Comparison of ENCODE assay signal across 8 cellular contexts in the genomic region with DNA sequence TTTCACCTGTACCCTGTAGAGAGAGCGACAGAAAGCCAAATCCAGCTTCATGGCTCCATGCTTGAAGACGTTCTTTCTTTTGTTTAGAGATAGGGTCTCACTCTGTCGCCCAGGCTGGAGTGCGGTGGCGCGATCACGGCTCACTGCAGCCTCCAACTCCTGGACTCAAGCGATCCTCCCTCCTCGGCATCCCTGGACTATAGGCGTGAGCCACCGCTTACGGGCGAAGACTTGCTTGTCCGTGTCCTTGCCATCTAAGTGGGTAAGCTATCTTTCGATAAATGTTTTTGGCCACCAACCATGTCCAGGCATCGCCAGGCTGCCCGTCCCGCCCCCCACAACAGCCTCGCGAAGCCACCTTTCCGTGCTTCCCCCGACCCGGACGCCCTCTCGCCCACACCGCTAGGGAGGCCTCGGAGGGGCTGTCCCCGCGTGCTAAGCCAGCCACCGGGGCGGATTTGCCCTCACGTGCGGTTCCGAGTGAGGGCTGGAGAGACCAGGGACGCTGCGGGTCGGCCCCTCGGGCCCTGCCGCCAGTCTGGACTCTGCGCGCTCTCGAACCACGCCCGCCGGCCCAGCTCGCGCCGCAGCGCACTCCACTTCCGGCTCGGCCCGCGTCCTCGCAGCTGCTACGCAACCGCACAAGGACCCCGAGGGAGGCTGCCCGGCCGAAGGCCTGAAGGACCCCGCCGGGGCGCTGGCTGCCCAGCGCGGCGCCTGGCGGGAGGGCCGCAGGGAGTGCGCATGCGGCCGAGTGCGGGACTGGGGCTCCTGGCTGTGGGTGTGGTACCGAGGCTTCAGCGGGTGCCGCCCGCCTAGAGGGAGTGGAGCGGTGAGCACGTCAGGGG. TPM values are rescaled to one million over a fixed set of nuclear protein-coding genes. Genes with fewer than 3 reads are reported as not detected.
A peak's percentile ranks its signal among the peaks of the same experiment; 100 is the strongest.
DNase-seq lines count a peak whose midpoint lies in the region; ATAC-seq and TF ChIP-seq lines count a peak whose summit lies in the region.
"Not testable (repeated sequence)": the region's sequence is repeated elsewhere in the genome, so short reads cannot be mapped to it uniquely, and the experiment has no call there.

A gene (minus strand): TSS at position 604 of the 848 bp plus-strand sequence. CDS start 1,342 bp downstream, outside the sequence.

- H3K9me2 ChIP-seq in SU-DHL-6 (replicated peaks; ENCODE audit: insufficient read depth, low read length), result not testable (repeated sequence)

- H3K4me1 Mint-ChIP-seq in activated naive CD8-positive, alpha-beta T cell treated with anti-CD3 and anti-CD28 coated beads for 36 hours; osteocyte (ENCODE audit: unreplicated experiment): not testable (repeated sequence)

- H3K9me3 ChIP-seq in SU-DHL-6 (ENCODE audit: insufficient read depth, low read length), result not testable (repeated sequence)

- peak; percentile 94 for ATAC-seq in HG02610 (IDR thresholded peaks at IDR 0.05; ENCODE audit: unreplicated experiment)
- peak; percentile 99 for ATAC-seq in Right ventricle myocardium inferior

- peak; percentile 54 for DNase-seq in NCI-H1048 (lab: John Stamatoyannopoulos, UW)
- DNase-seq in activated naive CD8-positive, alpha-beta T cell treated with anti-CD3 and anti-CD28 coated beads for 36 hours, result peak; percentile 91
- peak; percentile 95 for DNase-seq in Right ventricle myocardium inferior (ENCODE audit: missing footprints)
- DNase-seq in osteocyte (ENCODE audit: extremely low spot score, unreplicated experiment), result peak; percentile 97

- peak; percentile 51 for TF ChIP-seq POLR2A in GM10847 (IDR thresholded peaks at IDR 0.05; ENCODE audit: extremely low read depth, insufficient read length)

- not testable (repeated sequence) for H3K9me3 Mint-ChIP-seq in activated naive CD8-positive, alpha-beta T cell treated with anti-CD3 and anti-CD28 coated beads for 36 hours; osteocyte (ENCODE audit: unreplicated experiment)

- H3K36me3 ChIP-seq in SU-DHL-6 (ENCODE audit: low read length), result not testable (repeated sequence)

- H3K9ac ChIP-seq in SU-DHL-6 (ENCODE audit: low read length), result peak within 1 kb of the TSS; percentile 59

- not testable (repeated sequence) for H3K27me3 Mint-ChIP-seq in activated naive CD8-positive, alpha-beta T cell treated with anti-CD3 and anti-CD28 coated beads for 36 hours; osteocyte (ENCODE audit: unreplicated experiment)

- H3K4me3 ChIP-seq in SU-DHL-6 (ENCODE audit: insufficient read depth, low read length, poor library complexity, severe bottlenecking), result peak within 1 kb of the TSS; percentile 48

- not testable (repeated sequence) for H3K79me2 ChIP-seq in SU-DHL-6 (ENCODE audit: insufficient read depth, low read length)

- not testable (repeated sequence) for H2AFZ ChIP-seq in SU-DHL-6 (ENCODE audit: low read depth, low read length, severe bottlenecking)

- not testable (repeated sequence) for H3K27ac ChIP-seq in SU-DHL-6 (ENCODE audit: low read depth, low read length); temporal lobe (ENCODE audit: low read depth, low read length)

- TF ChIP-seq CTCF in SU-DHL-6 (IDR thresholded peaks at IDR 0.05; ENCODE audit: insufficient read depth, low read length, poor library complexity, severe bottlenecking); osteocyte (IDR thresholded peaks at IDR 0.05): not testable (repeated sequence)

- H3F3A ChIP-seq in SU-DHL-6 (ENCODE audit: insufficient read depth), result not testable (repeated sequence)

- intact Hi-C loops in Right ventricle myocardium inferior (cut with DNase I), result not testable (repeated sequence)

- peak within 1 kb of the TSS; percentile 83 for H3K27ac Mint-ChIP-seq in activated naive CD8-positive, alpha-beta T cell treated with anti-CD3 and anti-CD28 coated beads for 36 hours
- peak within 1 kb of the TSS; percentile 62 for H3K27ac Mint-ChIP-seq in osteocyte (ENCODE audit: unreplicated experiment)

- not testable (repeated sequence) for H4K20me1 ChIP-seq in SU-DHL-6 (ENCODE audit: low read depth, low read length)

- not testable (repeated sequence) for H3K27me3 ChIP-seq in SU-DHL-6 (ENCODE audit: low read length)

- H3K36me3 Mint-ChIP-seq in activated naive CD8-positive, alpha-beta T cell treated with anti-CD3 and anti-CD28 coated beads for 36 hours; osteocyte (ENCODE audit: unreplicated experiment): not testable (repeated sequence)

- H3K4me3 Mint-ChIP-seq in activated naive CD8-positive, alpha-beta T cell treated with anti-CD3 and anti-CD28 coated beads for 36 hours, result peak within 1 kb of the TSS; percentile 83
- peak within 1 kb of the TSS; percentile 89 for H3K4me3 Mint-ChIP-seq in osteocyte (ENCODE audit: unreplicated experiment)

- peak within 1 kb of the TSS; percentile 53 for H3K4me2 ChIP-seq in SU-DHL-6 (ENCODE audit: low read depth, low read length, poor library complexity, severe bottlenecking)

RNA-seq across cellular contexts. Expression of the gene that starts here (rescaled TPM):
- 10 to 100 TPM; 21.1 to 25.2 TPM for total RNA-seq in activated naive CD8-positive, alpha-beta T cell treated with anti-CD3 and anti-CD28 coated beads for 36 hours
- 6.8 TPM for total RNA-seq in Right ventricle myocardium inferior
- 41.6 and 42.1 TPM in 2 replicates for total RNA-seq in osteocyte
- total RNA-seq in temporal lobe, result 13.3 TPM
